ENCODE assay signal across 12 cellular contexts in genomic region chr4:52869196-52869595, GRCh38. TPM values are rescaled to one million over a fixed set of nuclear protein-coding genes. Genes with fewer than 3 reads are reported as not detected.
DNase-seq lines count a peak whose midpoint lies in the region; ATAC-seq, FAIRE-seq and TF ChIP-seq lines count a peak whose summit lies in the region.
"Had no signal": no experiment of that assay in that cellular context is flagged by ENCODE, and none has a peak within 500 bp of the region (broad histone marks: within the 10 kb centered on the region; RNA-seq: fewer than 3 reads in every experiment).

No MANE protein-coding gene starts in this region.

- H4K20me1 ChIP-seq in mammary epithelial cell (ENCODE audit: insufficient read depth, low read length) = no peaks in the 10 kb centered on the region

- peak; percentile 53 for ATAC-seq in SK-N-SH treated with all-trans-retinoic acid at 6 μM for 48 hours
- no peak for ATAC-seq in GM18909 (IDR thresholded peaks at IDR 0.05; ENCODE audit: poor library complexity, unreplicated experiment)
- ATAC-seq: Panc1 had no signal

- TF ChIP-seq CTCF in mammary epithelial cell (conservative IDR thresholded peaks at IDR 0.05 in 1 of 2, IDR thresholded peaks at IDR 0.05 in 1 of 2; ENCODE audit: extremely low read depth in 1 of 2, insufficient read depth in 1 of 2, low read depth in 1 of 2, low read length in 2 of 2) = no peak

- BruUV-seq in mammary epithelial cell (replicated peaks; lab: Mats Ljungman, UMichigan) = no TSS peak

- H3K27ac ChIP-seq in mammary epithelial cell (ENCODE audit: insufficient read depth, low read depth, low read length) = no peak overlapping the region
- H3K27ac ChIP-seq: prostate gland had no signal

- dilution Hi-C loops in mammary epithelial cell (cut with HindIII; ENCODE audit: low sequenced_read_pairs) = no loop called here

- H3K9ac ChIP-seq in mammary epithelial cell (ENCODE audit: insufficient read depth, low read length) = no peak overlapping the region

- H3K79me2 ChIP-seq in mammary epithelial cell (ENCODE audit: insufficient read depth, low read length) = no peaks in the 10 kb centered on the region

- in situ Hi-C loops in mammary epithelial cell (cut with MboI; ENCODE audit: low sequenced_read_pairs in 2 of 2) = no loop called here

- no peaks in the 10 kb centered on the region for H3K9me3 ChIP-seq in mammary epithelial cell (replicated peaks; ENCODE audit: insufficient read depth, low read length)
- H3K9me3 ChIP-seq: prostate gland had no signal

- DNase-seq in EH (ENCODE audit: low read depth) (peak; percentile 44), cardiac septum (ENCODE audit: low spot score) (peak; percentile 83), retina (peak; percentile 58), RCC 7860 (ENCODE audit: low spot score) (no peak), mammary epithelial cell (no peak), HCEC 1CT (no peak)
- DNase-seq: activated CD4-positive, alpha-beta T cell treated with anti-CD3 and anti-CD28 coated beads for 4 hours had no signal

- 89% methylated on average over 6 of the region's 12 CpGs for WGBS in mammary epithelial cell (ENCODE audit: low coverage, missing lambda C conversion rate)

- H3K4me1 ChIP-seq in mammary epithelial cell (ENCODE audit: insufficient read depth, low read length) = peaks cover 12% of the 10 kb centered on the region
- H3K4me1 ChIP-seq: prostate gland had no signal

- H2AFZ ChIP-seq in mammary epithelial cell (ENCODE audit: low read depth, low read length) = no peak overlapping the region

- FAIRE-seq in RCC 7860 (lab: Jason Lieb, UNC) = no peak
- FAIRE-seq: astrocyte had no signal

- CTCF ChIA-PET in mammary epithelial cell (lab: Charles Lee; ENCODE audit: low non-redundant PET) = no interaction called here

- H3K27me3 ChIP-seq in mammary epithelial cell (ENCODE audit: insufficient read depth, low read length) = no peaks in the 10 kb centered on the region

- H3K4me2 ChIP-seq in mammary epithelial cell (ENCODE audit: insufficient read depth, low read depth, low read length) = no peak overlapping the region

- intact Hi-C loops in cardiac septum (cut with DNase I) = loop anchor here (2.0 to 5.0 kb wide), 4 partner anchors 30 to 282 kb away; partner anchors contain the start of gene USP46
- intact Hi-C loops in mammary epithelial cell (cut with micrococcal nuclease) = no loop called here

- peaks cover 6% of the 10 kb centered on the region for H3K36me3 ChIP-seq in mammary epithelial cell (ENCODE audit: insufficient read depth, low read length)
- H3K36me3 ChIP-seq: prostate gland had no signal

- no peak overlapping the region for H3K4me3 ChIP-seq in mammary epithelial cell (replicated peaks in 1 of 3; ENCODE audit: insufficient read depth in 1 of 3, low read depth in 2 of 3, low read length in 3 of 3)
- H3K4me3 ChIP-seq: prostate gland had no signal

TF ChIP-seq in SK-N-SH treated with all-trans-retinoic acid at 6 μM for 48 hours, 23 proteins besides CTCF, POLR2A, EP300 and RAD21:
- peak; percentile 91 for TF ChIP-seq TCF4 (CRISPR knock-in tag; IDR thresholded peaks at IDR 0.05; ENCODE audit: borderline replicate concordance)
- TF ChIP-seq ZFP30 (CRISPR knock-in tag; IDR thresholded peaks at IDR 0.05) = no peak
- no peak for TF ChIP-seq RARB (CRISPR knock-in tag; IDR thresholded peaks at IDR 0.05)
- TF ChIP-seq GLIS3 (CRISPR knock-in tag; IDR thresholded peaks at IDR 0.05) = no peak
- TF ChIP-seq ISL1 (CRISPR knock-in tag; IDR thresholded peaks at IDR 0.05) = no peak
- TF ChIP-seq, protein P1, sequence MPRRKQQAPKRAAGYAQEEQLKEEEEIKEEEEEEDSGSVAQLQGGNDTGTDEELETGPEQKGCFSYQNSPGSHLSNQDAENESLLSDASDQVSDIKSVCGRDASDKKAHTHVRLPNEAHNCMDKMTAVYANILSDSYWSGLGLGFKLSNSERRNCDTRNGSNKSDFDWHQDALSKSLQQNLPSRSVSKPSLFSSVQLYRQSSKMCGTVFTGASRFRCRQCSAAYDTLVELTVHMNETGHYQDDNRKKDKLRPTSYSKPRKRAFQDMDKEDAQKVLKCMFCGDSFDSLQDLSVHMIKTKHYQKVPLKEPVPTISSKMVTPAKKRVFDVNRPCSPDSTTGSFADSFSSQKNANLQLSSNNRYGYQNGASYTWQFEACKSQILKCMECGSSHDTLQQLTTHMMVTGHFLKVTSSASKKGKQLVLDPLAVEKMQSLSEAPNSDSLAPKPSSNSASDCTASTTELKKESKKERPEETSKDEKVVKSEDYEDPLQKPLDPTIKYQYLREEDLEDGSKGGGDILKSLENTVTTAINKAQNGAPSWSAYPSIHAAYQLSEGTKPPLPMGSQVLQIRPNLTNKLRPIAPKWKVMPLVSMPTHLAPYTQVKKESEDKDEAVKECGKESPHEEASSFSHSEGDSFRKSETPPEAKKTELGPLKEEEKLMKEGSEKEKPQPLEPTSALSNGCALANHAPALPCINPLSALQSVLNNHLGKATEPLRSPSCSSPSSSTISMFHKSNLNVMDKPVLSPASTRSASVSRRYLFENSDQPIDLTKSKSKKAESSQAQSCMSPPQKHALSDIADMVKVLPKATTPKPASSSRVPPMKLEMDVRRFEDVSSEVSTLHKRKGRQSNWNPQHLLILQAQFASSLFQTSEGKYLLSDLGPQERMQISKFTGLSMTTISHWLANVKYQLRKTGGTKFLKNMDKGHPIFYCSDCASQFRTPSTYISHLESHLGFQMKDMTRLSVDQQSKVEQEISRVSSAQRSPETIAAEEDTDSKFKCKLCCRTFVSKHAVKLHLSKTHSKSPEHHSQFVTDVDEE (CRISPR knock-in tag; IDR thresholded peaks at IDR 0.05) = peak; percentile 90

RNA-seq across cellular contexts. Expression of gene RASL11B, which starts 7.1 kb away (rescaled TPM):
- total RNA-seq in cardiac septum (23.8 TPM), mammary epithelial cell (1 to 10 TPM; 2.4 to 3.5 TPM)
- polyA plus RNA-seq in mammary epithelial cell = 3.3 TPM
- not detected for polyA minus RNA-seq in mammary epithelial cell

Comparison
In these comparisons a context has a peak if more than half of its experiments do, and no peak if none do; other contexts are left out.
1. DNase-seq: peak in EH (single experiment), cardiac septum (single experiment) and retina (single experiment); none in RCC 7860 (single experiment), mammary epithelial cell (single experiment) and HCEC 1CT (single experiment).